8 cellular contexts compared by ENCODE assay signal in genomic region chr2:156436477-156437085, GRCh38. TPM values are rescaled to one million over a fixed set of nuclear protein-coding genes. Genes with fewer than 3 reads are reported as not detected.
DNase-seq lines count a peak whose midpoint lies in the region; ATAC-seq and TF ChIP-seq lines count a peak whose summit lies in the region.

No MANE protein-coding gene starts in this region.

- peak overlapping the region; percentile 97 to 99 for H3K27ac Mint-ChIP-seq in stimulated activated naive CD8-positive, alpha-beta T cell treated with anti-CD3 and anti-CD28 coated beads, Interleukin-15, amount 100 ng/mL, for 72 hours

- H3K4me1 ChIP-seq in RWPE2 (ENCODE audit: insufficient read depth, poor library complexity, severe bottlenecking): peaks cover 32% of the 10 kb centered on the region

- H3K4me3 ChIP-seq in BJ (ENCODE audit: low read depth, low read length) (peak overlapping the region; percentile 70), RWPE2 (ENCODE audit: severe bottlenecking) (peak overlapping the region; percentile 48), cardiac fibroblast (replicated peaks in 1 of 2; ENCODE audit: low read depth in 2 of 2, low read length in 2 of 2) (peak overlapping the region; percentile 65 to 70)

- peak overlapping the region; percentile 88 for H3K27ac ChIP-seq in RWPE2 (ENCODE audit: poor library complexity, severe bottlenecking)

- no peaks in the 10 kb centered on the region for H3K27me3 Mint-ChIP-seq in stimulated activated naive CD8-positive, alpha-beta T cell treated with anti-CD3 and anti-CD28 coated beads, Interleukin-15, amount 100 ng/mL, for 72 hours

- peak overlapping the region; percentile 91 to 99 for H3K4me3 Mint-ChIP-seq in stimulated activated naive CD8-positive, alpha-beta T cell treated with anti-CD3 and anti-CD28 coated beads, Interleukin-15, amount 100 ng/mL, for 72 hours

- CTCF ChIA-PET in BJ (lab: Yijun Ruan, JAX): interaction anchor here (0.6 kb wide), 1 partner anchor 101 kb away, joined by 3 read pairs; no protein-coding TSS in a partner anchor
- CTCF ChIA-PET in HEK293T (lab: Yijun Ruan, JAX): no interaction called here

- no peak for DNase-seq in BJ (ENCODE audit: low read depth)
- DNase-seq in RWPE2 (ENCODE audit: low spot score): no peak
- DNase-seq in cardiac fibroblast (ENCODE audit: low read depth in 2 of 2): peak; percentile 15 to 35
- peak; percentile 56 for DNase-seq in left kidney (ENCODE audit: low read depth, low spot score)
- DNase-seq in stimulated activated naive CD8-positive, alpha-beta T cell treated with anti-CD3 and anti-CD28 coated beads, Interleukin-15, amount 100 ng/mL, for 72 hours: peak; percentile 19
- no peak for DNase-seq in HEK293T (ENCODE audit: extremely low spot score)

- TF ChIP-seq CTCF in BJ (IDR thresholded peaks at IDR 0.05; ENCODE audit: insufficient read depth, low read depth, low read length) (no peak), RWPE2 (IDR thresholded peaks at IDR 0.05; ENCODE audit: poor library complexity, severe bottlenecking) (no peak), cardiac fibroblast (IDR thresholded peaks at IDR 0.05; ENCODE audit: low read depth, low read length) (no peak)

- H3K27me3 ChIP-seq in BJ (ENCODE audit: control insufficient read depth, insufficient read depth, low read length) (no peaks in the 10 kb centered on the region), RWPE2 (ENCODE audit: insufficient read depth, poor library complexity, severe bottlenecking) (no peaks in the 10 kb centered on the region)

- H3K9me3 Mint-ChIP-seq in stimulated activated naive CD8-positive, alpha-beta T cell treated with anti-CD3 and anti-CD28 coated beads, Interleukin-15, amount 100 ng/mL, for 72 hours: no peaks in the 10 kb centered on the region

- POLR2A ChIA-PET in BJ (lab: Charles Lee): no interaction called here
- POLR2A ChIA-PET in HEK293T (lab: Yijun Ruan, JAX): interaction anchor here (1.2 kb wide), 1 partner anchor 9 kb away, joined by 4 read pairs; no protein-coding TSS in a partner anchor

- no peaks in the 10 kb centered on the region for H3K9me3 ChIP-seq in RWPE2 (ENCODE audit: severe bottlenecking)

- ATAC-seq in GM18909 (IDR thresholded peaks at IDR 0.05; ENCODE audit: poor library complexity, unreplicated experiment): peak; percentile 54
- peak; percentile 43 for ATAC-seq in HG03097 (IDR thresholded peaks at IDR 0.05; ENCODE audit: low FRiP score, unreplicated experiment)
- no peak; the same call in 2 of the 3 replicates for ATAC-seq in RWPE2 (ENCODE audit: low read depth)
- peak; percentile 44 for ATAC-seq in stimulated activated naive CD8-positive, alpha-beta T cell treated with anti-CD3 and anti-CD28 coated beads, Interleukin-15, amount 100 ng/mL, for 72 hours

- H3K36me3 ChIP-seq in BJ (ENCODE audit: control insufficient read depth, insufficient read depth, low read length) (no peaks in the 10 kb centered on the region), RWPE2 (ENCODE audit: low read depth) (peaks cover 24% of the 10 kb centered on the region)

- peaks cover 47% of the 10 kb centered on the region for H3K4me1 Mint-ChIP-seq in stimulated activated naive CD8-positive, alpha-beta T cell treated with anti-CD3 and anti-CD28 coated beads, Interleukin-15, amount 100 ng/mL, for 72 hours

TF ChIP-seq in HEK293T, 16 proteins besides CTCF, POLR2A, EP300 and RAD21:
- no peak for TF ChIP-seq ZNF384 (IDR thresholded peaks at IDR 0.05)
- TF ChIP-seq PKNOX1 (IDR thresholded peaks at IDR 0.05): no peak
- TF ChIP-seq L3MBTL2 (conservative IDR thresholded peaks at IDR 0.05): no peak
- TF ChIP-seq FOXA1 (IDR thresholded peaks at IDR 0.05): no peak
- TF ChIP-seq NFRKB (IDR thresholded peaks at IDR 0.05): no peak
- no peak for TF ChIP-seq CTBP1 (IDR thresholded peaks at IDR 0.05; ENCODE audit: borderline replicate concordance)
- TF ChIP-seq ARNT (IDR thresholded peaks at IDR 0.05): no peak
- no peak for TF ChIP-seq BHLHE40 (IDR thresholded peaks at IDR 0.05; ENCODE audit: borderline replicate concordance)
- TF ChIP-seq SP1 (IDR thresholded peaks at IDR 0.05): no peak
- no peak for TF ChIP-seq HDGF (IDR thresholded peaks at IDR 0.05; ENCODE audit: borderline replicate concordance)
- no peak for TF ChIP-seq SUZ12 (IDR thresholded peaks at IDR 0.05)
- TF ChIP-seq FOXM1 (IDR thresholded peaks at IDR 0.05; ENCODE audit: borderline replicate concordance): no peak
- no peak for TF ChIP-seq FOXK2 (IDR thresholded peaks at IDR 0.05)

RNA-seq across cellular contexts. Expression of gene GPD2, which starts 0.4 kb away (rescaled TPM):
- polyA plus RNA-seq in BJ (2011; rRNA removed): 13.5 and 22.5 TPM in 2 replicates
- 25.1 and 28.1 TPM in 2 replicates for polyA minus RNA-seq in BJ (2011; rRNA and poly(A)+ RNA removed)

Comparison
In these comparisons a context has a peak if more than half of its experiments do, and no peak if none do; other contexts are left out.
1. DNase-seq: peak in cardiac fibroblast (2 of 2), left kidney (single experiment) and stimulated activated naive CD8-positive, alpha-beta T cell treated with anti-CD3 and anti-CD28 coated beads, Interleukin-15, amount 100 ng/mL, for 72 hours (2 of 2); none in BJ (single experiment), RWPE2 (single experiment) and HEK293T (single experiment).
2. Peak in every context shown above with its lines, with median percentiles within 50 percentile points of each other: H3K4me3 ChIP-seq.